In genomic region chr2:201151127-201152074, GRCh38 we compare ENCODE assay signal across 7 cellular contexts. TPM values are rescaled to one million over a fixed set of nuclear protein-coding genes. Genes with fewer than 3 reads are reported as not detected.
DNase-seq lines count a peak whose midpoint lies in the region; ATAC-seq and TF ChIP-seq lines count a peak whose summit lies in the region.

No MANE protein-coding gene starts in this region.

- H3K4me3 Mint-ChIP-seq in natural killer cell (peak overlapping the region; percentile 11), progenitor cell of endocrine pancreas (ENCODE audit: low read depth) (no peak overlapping the region)

- no peak overlapping the region for H3K4me3 ChIP-seq in OCI-LY7 (ENCODE audit: low read depth, low read length, poor library complexity, severe bottlenecking)

- peaks cover 16% of the 10 kb centered on the region for H3K36me3 Mint-ChIP-seq in natural killer cell
- peaks cover 12% of the 10 kb centered on the region for H3K36me3 Mint-ChIP-seq in progenitor cell of endocrine pancreas (ENCODE audit: insufficient read depth)

- 0 out of 2 replicates have a peak overlapping the region, but pooled peaks have one; percentile 31 for H3K4me2 ChIP-seq in OCI-LY7 (ENCODE audit: low read length)

- H2AFZ ChIP-seq in OCI-LY7 (ENCODE audit: low read length), result no peak overlapping the region

- no TSS peak for BruUV-seq in OCI-LY7 (replicated peaks; lab: Mats Ljungman, UMichigan)

- H3K36me3 ChIP-seq in OCI-LY7 (ENCODE audit: insufficient read depth, low read length), result peaks cover 31% of the 10 kb centered on the region

- no peaks in the 10 kb centered on the region for H3K9me2 ChIP-seq in OCI-LY7 (ENCODE audit: insufficient read depth, low read length)

- peak; percentile 90 for ATAC-seq in GM18858 (IDR thresholded peaks at IDR 0.05; ENCODE audit: unreplicated experiment)
- peak; percentile 87 for ATAC-seq in HG02870 (IDR thresholded peaks at IDR 0.05; ENCODE audit: unreplicated experiment)
- peak; percentile 71 to 87 (median 83) for ATAC-seq in natural killer cell

- H3K27ac Mint-ChIP-seq in natural killer cell, result peak overlapping the region; percentile 94 to 96
- no peak overlapping the region for H3K27ac Mint-ChIP-seq in progenitor cell of endocrine pancreas

- CTCF ChIA-PET in OCI-LY7 (lab: Charles Lee; ENCODE audit: unreplicated experiment), result no interaction called here

- no peak for DNase-seq in OCI-LY7 (ENCODE audit: low spot score)
- DNase-seq in dedifferentiated amniotic fluid mesenchymal stem cell (ENCODE audit: extremely low spot score), result peak; percentile 62
- DNase-seq in natural killer cell, result no peak
- no peak for DNase-seq in globus pallidus (ENCODE audit: low spot score)
- DNase-seq in progenitor cell of endocrine pancreas (ENCODE audit: low spot score, unreplicated experiment), result no peak

- peaks cover 9% of the 10 kb centered on the region for H3K4me1 ChIP-seq in OCI-LY7 (ENCODE audit: insufficient read depth, low read length, poor library complexity, severe bottlenecking)

- intact Hi-C loops in OCI-LY7 (cut with micrococcal nuclease; ENCODE audit: unreplicated experiment), result no loop called here
- intact Hi-C loops in natural killer cell (cut with micrococcal nuclease), result no loop called here

- H3K27me3 Mint-ChIP-seq in natural killer cell (ENCODE audit: low read depth in 2 of 2) (no peaks in the 10 kb centered on the region), progenitor cell of endocrine pancreas (no peaks in the 10 kb centered on the region)

- no peak overlapping the region for H3K27ac ChIP-seq in OCI-LY7 (ENCODE audit: low read depth, low read length, poor library complexity, severe bottlenecking)

- H3K79me2 ChIP-seq in OCI-LY7 (ENCODE audit: insufficient read depth, low read depth, low read length), result no peaks in the 10 kb centered on the region

- H3K4me1 Mint-ChIP-seq in natural killer cell, result peaks cover 55 to 56% of the 10 kb centered on the region in 2 donors
- H3K4me1 Mint-ChIP-seq in progenitor cell of endocrine pancreas (ENCODE audit: low read depth), result peaks cover 12% of the 10 kb centered on the region

- POLR2A ChIA-PET in OCI-LY7 (lab: Charles Lee), result interaction anchor here (0.8 kb wide), 1 partner anchor 28 kb away, joined by 5 read pairs; no protein-coding TSS in a partner anchor

- H4K20me1 ChIP-seq in OCI-LY7 (ENCODE audit: insufficient read depth, low read length), result no peaks in the 10 kb centered on the region

- H3K9me3 ChIP-seq in OCI-LY7 (ENCODE audit: low read length), result no peaks in the 10 kb centered on the region

- H3K9me3 Mint-ChIP-seq in natural killer cell (no peaks in the 10 kb centered on the region), progenitor cell of endocrine pancreas (ENCODE audit: low read depth) (no peaks in the 10 kb centered on the region)

- TF ChIP-seq CTCF in OCI-LY7 (conservative IDR thresholded peaks at IDR 0.05; ENCODE audit: low read length) (no peak), natural killer cell (IDR thresholded peaks at IDR 0.05) (no peak), progenitor cell of endocrine pancreas (IDR thresholded peaks at IDR 0.05; ENCODE audit: unreplicated experiment) (no peak)

RNA-seq across cellular contexts. Expression of gene CASP10, which starts 31.5 kb away (rescaled TPM):
- total RNA-seq in OCI-LY7 (2014; rRNA removed; shearing (Covaris generic)), result 0.46 and 1.2 TPM in 2 replicates
- 0.42 and 0.51 TPM in 2 replicates for total RNA-seq in OCI-LY7 (2022)
- 100 to 1,000 TPM in 1 of 3 donors, 10 to 100 TPM in 2; 67.4 to 101 (median 75.3) TPM for total RNA-seq in natural killer cell
- total RNA-seq in progenitor cell of endocrine pancreas, result 9.0 and 9.9 TPM in 2 replicates

RNA-seq across cellular contexts. Expression of gene CFLAR, which starts 35.4 kb away (rescaled TPM):
- 42.8 and 55.8 TPM in 2 replicates for total RNA-seq in OCI-LY7 (2014; rRNA removed; shearing (Covaris generic))
- total RNA-seq in OCI-LY7 (2022), result 82.5 and 91.9 TPM in 2 replicates
- total RNA-seq in natural killer cell, result 100 to 1,000 TPM; 415 to 542 (median 445) TPM
- 46.1 and 50.0 TPM in 2 replicates for total RNA-seq in progenitor cell of endocrine pancreas
